In the genomic region with DNA sequence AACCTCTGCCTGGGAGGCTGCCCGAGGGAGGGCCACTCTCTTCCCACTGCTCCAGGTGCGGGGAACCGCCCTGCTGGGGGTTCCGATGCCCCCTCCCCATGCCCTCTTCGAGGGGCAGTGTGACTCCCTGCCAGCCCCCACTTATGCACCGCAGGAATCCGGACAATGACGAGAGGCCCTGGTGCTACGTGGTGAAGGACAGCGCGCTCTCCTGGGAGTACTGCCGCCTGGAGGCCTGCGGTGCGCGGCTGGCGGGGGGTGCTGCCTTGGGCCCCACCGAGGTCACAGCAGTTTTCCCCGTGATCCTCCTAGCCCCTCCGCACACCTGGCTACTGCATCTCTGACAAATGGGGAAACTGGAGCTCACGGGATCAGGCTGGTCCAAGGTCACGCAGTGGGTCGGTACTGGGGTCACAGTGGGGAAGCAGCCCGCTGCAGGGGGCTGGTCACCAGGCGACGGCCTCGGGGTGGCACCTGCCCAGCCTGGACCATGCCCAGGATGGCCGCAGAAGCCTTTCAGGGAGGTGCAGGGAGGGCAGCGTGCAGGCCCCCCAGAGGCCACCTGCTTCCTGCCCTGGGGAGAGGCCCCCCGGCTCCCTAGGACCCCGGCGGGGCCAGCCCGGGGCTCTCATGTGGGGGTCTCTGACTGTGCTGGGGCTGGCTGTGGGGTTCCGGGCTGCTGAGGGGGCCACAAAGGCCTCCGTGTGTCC, we compare ENCODE assay signal across 29 cellular contexts. TPM values are rescaled to one million over a fixed set of nuclear protein-coding genes. Genes with fewer than 3 reads are reported as not detected.
"Had no signal": no experiment of that assay in that cellular context is flagged by ENCODE, and none has a peak within 500 bp of the region (broad histone marks: within the 10 kb centered on the region; RNA-seq: fewer than 3 reads in every experiment).

No MANE protein-coding gene starts in this region.

- ATAC-seq: esophagus mucosa; heart left ventricle; naive thymus-derived CD8-positive, alpha-beta T cell; sciatic nerve; stimulated activated naive CD8-positive, alpha-beta T cell treated with anti-CD3 and anti-CD28 coated beads, Interleukin-15, Interleukin-2, amounts not matched to agents 100 U/mL and 50 U/mL, for 24 hours; T-helper 17 cell had no signal

- H3K27me3 ChIP-seq: brain microvascular endothelial cell, heart left ventricle, testis, transverse colon had no signal

- H3K4me3 ChIP-seq: heart left ventricle, skin epidermis, testis, transverse colon had no signal

- H3K36me3 ChIP-seq: brain microvascular endothelial cell, heart left ventricle, transverse colon had no signal

- H3K27ac ChIP-seq: brain microvascular endothelial cell, heart left ventricle, skin epidermis, testis, transverse colon had no signal

- DNase-seq: activated CD4-positive, alpha-beta memory T cell treated with anti-CD3 and anti-CD28 coated beads for 36 hours; activated CD4-positive, alpha-beta T cell treated with anti-CD3 and anti-CD28 coated beads, Interleukin-2, amount 10 ng/mL, durations not matched to agents 24 days and 14 days; activated CD4-positive, CD25-positive, alpha-beta regulatory T cell treated with anti-CD3 and anti-CD28 coated beads, Interleukin-2, amount 50 U/mL, for 72 hours; activated CD8-positive, alpha-beta memory T cell treated with anti-CD3 and anti-CD28 coated beads, Interleukin-2, amount 50 U/mL, for 48 hours; activated gamma-delta T cell; activated naive CD4-positive, alpha-beta T cell treated with anti-CD3 and anti-CD28 coated beads, Interleukin-2, amount 10 ng/mL, durations not matched to agents 7 days and 5 days; activated T-cell treated with anti-CD3 and anti-CD28 coated beads, Interleukin-2, amount 50 U/mL, for 24 hours; amniotic stem cell; brain microvascular endothelial cell; central memory CD4-positive, alpha-beta T cell; endodermal cell; foreskin fibroblast; midbrain; naive thymus-derived CD8-positive, alpha-beta T cell; occipital lobe; stimulated activated CD4-positive, alpha-beta T cell treated with anti-CD3 and anti-CD28 coated beads, Interleukin-12 subunit alpha, Interleukin-12 subunit beta, amount 100 ng/mL, for 4 hours; stimulated activated CD4-positive, alpha-beta T cell treated with anti-CD3 and anti-CD28 coated beads, Interleukin-4, amount 100 ng/mL, for 1 hour; stimulated activated naive CD8-positive, alpha-beta T cell treated with anti-CD3 and anti-CD28 coated beads, Interleukin-15, Interleukin-2, amounts not matched to agents 100 U/mL and 50 U/mL, for 24 hours; SW 1271; T-helper 17 cell; T1000; testis; transverse colon had no signal

- H3K4me1 ChIP-seq: testis, transverse colon had no signal

- H3K9me3 ChIP-seq: heart left ventricle, testis, transverse colon had no signal

RNA-seq across cellular contexts. Expression of a gene that starts 3.5 kb away (rescaled TPM):
- total RNA-seq: activated CD4-positive, alpha-beta memory T cell treated with anti-CD3 and anti-CD28 coated beads for 36 hours; activated CD4-positive, alpha-beta T cell treated with anti-CD3 and anti-CD28 coated beads, Interleukin-2, amount 10 ng/mL, durations not matched to agents 24 days and 14 days; esophagus mucosa; naive thymus-derived CD8-positive, alpha-beta T cell; sciatic nerve; T-helper 17 cell; transverse colon had no signal
- polyA plus RNA-seq: naive thymus-derived CD8-positive, alpha-beta T cell had no signal

RNA-seq across cellular contexts. Expression of a gene that starts 17.8 kb away (rescaled TPM):
- total RNA-seq: activated CD4-positive, alpha-beta memory T cell treated with anti-CD3 and anti-CD28 coated beads for 36 hours; activated CD4-positive, alpha-beta T cell treated with anti-CD3 and anti-CD28 coated beads, Interleukin-2, amount 10 ng/mL, durations not matched to agents 24 days and 14 days; astrocyte; naive thymus-derived CD8-positive, alpha-beta T cell; neural crest cell; occipital lobe; sciatic nerve; T-helper 17 cell had no signal
